In genomic region chr2:217117523-217117922, GRCh38 we compare ENCODE assay signal across 26 cellular contexts.
"Had no signal": no experiment of that assay in that cellular context is flagged by ENCODE, and none has a peak within 500 bp of the region (broad histone marks: within the 10 kb centered on the region; RNA-seq: fewer than 3 reads in every experiment).

No MANE protein-coding gene starts in this region.

- H3K36me3 Mint-ChIP-seq: IgD-negative memory B cell had no signal

- H3K4me3 Mint-ChIP-seq: IgD-negative memory B cell had no signal

- ATAC-seq: HepG2, Right ventricle myocardium inferior, SK-N-SH treated with all-trans-retinoic acid at 6 μM for 48 hours had no signal

- H3K36me3 ChIP-seq: Peyer's patch, SJCRH30 had no signal

- H3K9me3 Mint-ChIP-seq: IgD-negative memory B cell had no signal

- H3K27ac ChIP-seq: PC-9, Peyer's patch, SJCRH30 had no signal

- FAIRE-seq: HepG2 had no signal

- H3K4me3 ChIP-seq: PC-9, Peyer's patch, SJCRH30 had no signal

- H3K27me3 ChIP-seq: Peyer's patch, SJCRH30 had no signal

- DNase-seq: Karpas-422; KG1; MM.1S; NCI-H1092 treated with DMSO at 0.1 percent for 48 hours; NCI-H1436; NCI-H187; NCI-H2029; NCI-H2081 treated with DMSO at 0.1 percent for 48 hours; NCI-H2171; NCI-H226; NCI-H446; NCI-H510A; NCI-H524 treated with DMSO at 0.1 percent for 48 hours; NCI-H69; NCI-H774; NK-92 treated with Interleukin-12 subunit alpha and Interleukin-12 subunit beta, amount 100 ng/mL, for 24 hours; OCI-M1; PC-9; Peyer's patch; SHP77 treated with DMSO at 0.1 percent for 48 hours; SJCRH30; T-helper 1 cell had no signal

- H3K9me3 ChIP-seq: Peyer's patch, SJCRH30 had no signal

- H3K4me2 ChIP-seq: PC-9 had no signal

- H3K4me1 ChIP-seq: Peyer's patch, SJCRH30 had no signal

- H3K27ac Mint-ChIP-seq: IgD-negative memory B cell had no signal

- H3K4me1 Mint-ChIP-seq: IgD-negative memory B cell had no signal

- H2AFZ ChIP-seq: PC-9 had no signal
